Comparison of ENCODE assay signal across 18 cellular contexts in the genomic region with DNA sequence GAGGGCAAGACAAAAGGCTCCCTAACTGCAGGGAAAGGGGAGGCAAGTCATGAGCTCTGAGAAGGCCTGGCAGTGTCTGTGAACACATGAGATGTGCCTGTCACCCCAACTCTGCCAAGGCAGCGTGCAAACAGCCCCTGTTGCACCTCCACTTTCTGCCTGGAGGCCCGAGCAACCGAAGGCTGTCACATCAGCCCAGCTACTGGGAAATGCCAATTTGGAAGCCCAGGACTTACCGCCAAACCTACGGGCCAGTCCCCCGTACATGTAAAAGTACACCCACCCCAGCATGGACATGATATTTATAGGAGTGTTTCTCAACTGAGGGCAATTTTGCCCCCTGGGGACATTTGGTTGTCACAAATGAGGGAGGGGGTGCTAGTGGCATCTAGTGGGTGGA. TPM values are rescaled to one million over a fixed set of nuclear protein-coding genes. Genes with fewer than 3 reads are reported as not detected.
DNase-seq lines count a peak whose midpoint lies in the region; ATAC-seq and TF ChIP-seq lines count a peak whose summit lies in the region.
"Had no signal": no experiment of that assay in that cellular context is flagged by ENCODE, and none has a peak within 500 bp of the region (broad histone marks: within the 10 kb centered on the region; RNA-seq: fewer than 3 reads in every experiment).

No MANE protein-coding gene starts in this region.

- POLR2A ChIA-PET in activated CD4-positive, alpha-beta T cell treated with anti-CD3 and anti-CD28 coated beads for 36 hours (lab: Charles Lee) = no interaction called here
- POLR2A ChIA-PET in PC-3 (lab: Charles Lee; ENCODE audit: unreplicated experiment) = no interaction called here

- peak overlapping the region; percentile 76 for H3K27ac Mint-ChIP-seq in activated CD4-positive, alpha-beta T cell treated with anti-CD3 and anti-CD28 coated beads for 36 hours
- H3K27ac Mint-ChIP-seq: activated B cell treated with CpG ODN at 0.5 μM for 24 hours, neural progenitor cell, progenitor cell of endocrine pancreas had no signal

- peak overlapping the region; percentile 58 for H2AFZ ChIP-seq in GM23248
- H2AFZ ChIP-seq in PC-3 (ENCODE audit: low read length) = peak overlapping the region; percentile 70
- H2AFZ ChIP-seq in hepatocyte = peak overlapping the region; percentile 6
- H2AFZ ChIP-seq: neural progenitor cell had no signal

- H3K4me3 ChIP-seq in GM23248 = no peak overlapping the region
- H3K4me3 ChIP-seq in PC-3 (ENCODE audit: low read length) = no peak overlapping the region
- H3K4me3 ChIP-seq in hepatocyte = no peak overlapping the region
- no peak overlapping the region for H3K4me3 ChIP-seq in tibial nerve
- H3K4me3 ChIP-seq in HAP-1 = no peak overlapping the region
- H3K4me3 ChIP-seq: adrenal gland, colonic mucosa, lung, MG63, neural progenitor cell had no signal

- 100% methylated on average over 6 of the region's 6 CpGs for WGBS in GM23248 (ENCODE audit: low coverage in 1 of 2, low lambda C conversion rate in 2 of 2, missing lambda C conversion rate in 2 of 2), 2 experiments
- 99% methylated on average over 6 of the region's 6 CpGs for WGBS in hepatocyte (ENCODE audit: low lambda C conversion rate, missing lambda C conversion rate)
- WGBS in tibial nerve, 2 donors = 98 to 99% methylated on average over 6 of the region's 6 CpGs

- H4K20me1 ChIP-seq in GM23248 (ENCODE audit: insufficient read depth) (no peaks in the 10 kb centered on the region), PC-3 (ENCODE audit: low read length) (no peaks in the 10 kb centered on the region), hepatocyte (ENCODE audit: insufficient read depth, poor library complexity, severe bottlenecking) (no peaks in the 10 kb centered on the region)

- H3K4me1 ChIP-seq in GM23248 (ENCODE audit: insufficient read depth) (peaks cover 6% of the 10 kb centered on the region), PC-3 (ENCODE audit: insufficient read depth, low read length) (peaks cover 18% of the 10 kb centered on the region), hepatocyte (ENCODE audit: insufficient read depth) (no peaks in the 10 kb centered on the region), tibial nerve (peaks cover 0 to 7% (median 0%) of the 10 kb centered on the region in 4 donors), HAP-1 (peaks cover 16% of the 10 kb centered on the region)
- H3K4me1 ChIP-seq: Caco-2, colonic mucosa had no signal

- ATAC-seq in activated CD4-positive, alpha-beta T cell treated with anti-CD3 and anti-CD28 coated beads for 36 hours = no peak
- no peak for ATAC-seq in PC-3
- ATAC-seq in GM21619 (IDR thresholded peaks at IDR 0.05; ENCODE audit: unreplicated experiment) = no peak

- H3K27me3 Mint-ChIP-seq in activated CD4-positive, alpha-beta T cell treated with anti-CD3 and anti-CD28 coated beads for 36 hours = peaks cover 4% of the 10 kb centered on the region

- H3K27me3 ChIP-seq in GM23248 (replicated peaks; ENCODE audit: insufficient read depth) (no peaks in the 10 kb centered on the region), PC-3 (ENCODE audit: low read length) (no peaks in the 10 kb centered on the region), hepatocyte (no peaks in the 10 kb centered on the region), tibial nerve (no peaks in the 10 kb centered on the region), HAP-1 (ENCODE audit: low read depth) (no peaks in the 10 kb centered on the region)
- H3K27me3 ChIP-seq: adrenal gland, colonic mucosa, MG63, neural progenitor cell had no signal

- BruUV-seq in PC-3 (replicated peaks; lab: Mats Ljungman, UMichigan) = no TSS peak

- H3K9ac ChIP-seq in GM23248 (no peak overlapping the region), PC-3 (ENCODE audit: low read length) (no peak overlapping the region)
- H3K9ac ChIP-seq: neural progenitor cell had no signal

- no peaks in the 10 kb centered on the region for H3K36me3 Mint-ChIP-seq in activated CD4-positive, alpha-beta T cell treated with anti-CD3 and anti-CD28 coated beads for 36 hours (ENCODE audit: low read depth)
- H3K36me3 Mint-ChIP-seq: neural progenitor cell had no signal

- no peaks in the 10 kb centered on the region for H3K36me3 ChIP-seq in GM23248 (ENCODE audit: low read depth)
- no peaks in the 10 kb centered on the region for H3K36me3 ChIP-seq in PC-3 (ENCODE audit: low read depth, low read length)
- H3K36me3 ChIP-seq in hepatocyte (replicated peaks; ENCODE audit: insufficient read depth, low read depth) = no peaks in the 10 kb centered on the region
- no peaks in the 10 kb centered on the region for H3K36me3 ChIP-seq in tibial nerve
- H3K36me3 ChIP-seq in HAP-1 (replicated peaks) = no peaks in the 10 kb centered on the region
- H3K36me3 ChIP-seq: adrenal gland, colonic mucosa, MG63, neural progenitor cell had no signal

- no peak overlapping the region for H3K4me3 Mint-ChIP-seq in activated CD4-positive, alpha-beta T cell treated with anti-CD3 and anti-CD28 coated beads for 36 hours
- H3K4me3 Mint-ChIP-seq: activated B cell treated with CpG ODN at 0.5 μM for 24 hours, neural progenitor cell had no signal

- no peak for DNase-seq in activated CD4-positive, alpha-beta T cell treated with anti-CD3 and anti-CD28 coated beads for 36 hours
- DNase-seq in activated CD4-positive, alpha-beta T cell treated with anti-CD3 and anti-CD28 coated beads, Interleukin-2, amount 50 U/mL, for 4 hours = no peak
- DNase-seq in GM23248 = no peak
- no peak for DNase-seq in PC-3
- no peak for DNase-seq in hepatocyte (ENCODE audit: low spot score)
- DNase-seq in tibial nerve (ENCODE audit: low spot score in 2 of 2) = no peak
- DNase-seq in HAP-1 (ENCODE audit: low spot score in 2 of 2) = no peak
- DNase-seq: T1000 had no signal

- H3K27ac ChIP-seq in GM23248 = no peak overlapping the region
- no peak overlapping the region for H3K27ac ChIP-seq in PC-3 (ENCODE audit: low read length)
- no peak overlapping the region for H3K27ac ChIP-seq in hepatocyte
- no peak overlapping the region for H3K27ac ChIP-seq in tibial nerve
- H3K27ac ChIP-seq: adrenal gland, colonic mucosa, HL-60, neural progenitor cell had no signal

- intact Hi-C loops in activated CD4-positive, alpha-beta T cell treated with anti-CD3 and anti-CD28 coated beads for 36 hours (cut with DNase I, micrococcal nuclease) = loop anchor here in 1 of 2 experiments (5.0 kb wide), 1 partner anchor 1104 kb away; no protein-coding TSS in a partner anchor
- intact Hi-C loops in PC-3 (cut with micrococcal nuclease) = loop anchor here (2.0 kb wide), 1 partner anchor 224 kb away; no protein-coding TSS in a partner anchor

- TF ChIP-seq EP300 in tibial nerve (IDR thresholded peaks at IDR 0.05) = no peak

- TF ChIP-seq POLR2A in tibial nerve (IDR thresholded peaks at IDR 0.05) = no peak

- H3K4me1 Mint-ChIP-seq in activated CD4-positive, alpha-beta T cell treated with anti-CD3 and anti-CD28 coated beads for 36 hours = peaks cover 11% of the 10 kb centered on the region

- CTCF ChIA-PET in activated CD4-positive, alpha-beta T cell treated with anti-CD3 and anti-CD28 coated beads for 36 hours (lab: Charles Lee) = interaction anchor here (0.5 to 2.6 kb wide), 10 partner anchors 9 to 295 kb away, joined by 3 to 13 read pairs (median 3); no protein-coding TSS in a partner anchor
- CTCF ChIA-PET in PC-3 (lab: Charles Lee) = interaction anchor here (0.7 kb wide), 1 partner anchor 28 kb away, joined by 6 read pairs; no protein-coding TSS in a partner anchor

- in situ Hi-C loops in GM23248 (cut with MboI) = no loop called here
- in situ Hi-C loops in HAP-1 (cut with MboI; ENCODE audit: low sequenced_read_pairs) = no loop called here

- TF ChIP-seq CTCF in PC-3 (conservative IDR thresholded peaks at IDR 0.05; ENCODE audit: low read depth, low read length) = no peak
- no peak for TF ChIP-seq CTCF in hepatocyte (IDR thresholded peaks at IDR 0.05; ENCODE audit: poor library complexity)
- no peak for TF ChIP-seq CTCF in tibial nerve (IDR thresholded peaks at IDR 0.05)

- H3F3A ChIP-seq in GM23248 (ENCODE audit: insufficient read depth) = peaks cover 4% of the 10 kb centered on the region; the same call in 1 of the 2 replicates
- H3F3A ChIP-seq in PC-3 (ENCODE audit: low read length, unreplicated experiment) = no peaks in the 10 kb centered on the region

- no peaks in the 10 kb centered on the region for H3K9me3 ChIP-seq in GM23248 (ENCODE audit: low read depth)
- no peaks in the 10 kb centered on the region for H3K9me3 ChIP-seq in PC-3 (ENCODE audit: low read length)
- H3K9me3 ChIP-seq in hepatocyte (ENCODE audit: low read depth) = no peaks in the 10 kb centered on the region
- no peaks in the 10 kb centered on the region for H3K9me3 ChIP-seq in tibial nerve
- H3K9me3 ChIP-seq in HAP-1 = no peaks in the 10 kb centered on the region
- H3K9me3 ChIP-seq: adrenal gland, Caco-2, colonic mucosa, MG63 had no signal

- H3K79me2 ChIP-seq in GM23248 (ENCODE audit: insufficient read depth) = no peaks in the 10 kb centered on the region
- H3K79me2 ChIP-seq in PC-3 (ENCODE audit: low read length) = no peaks in the 10 kb centered on the region
- no peaks in the 10 kb centered on the region for H3K79me2 ChIP-seq in hepatocyte

- no peaks in the 10 kb centered on the region for H3K9me2 ChIP-seq in GM23248 (ENCODE audit: insufficient read depth)
- H3K9me2 ChIP-seq in PC-3 (replicated peaks; ENCODE audit: low read length) = no peaks in the 10 kb centered on the region
- H3K9me2 ChIP-seq in hepatocyte (replicated peaks; ENCODE audit: insufficient read depth) = no peaks in the 10 kb centered on the region

- no peak overlapping the region for H3K4me2 ChIP-seq in GM23248 (ENCODE audit: unreplicated experiment)
- H3K4me2 ChIP-seq in PC-3 (ENCODE audit: low read length) = no peak overlapping the region
- no peak overlapping the region for H3K4me2 ChIP-seq in hepatocyte
- H3K4me2 ChIP-seq: neural progenitor cell had no signal

- no peaks in the 10 kb centered on the region for H3K9me3 Mint-ChIP-seq in activated CD4-positive, alpha-beta T cell treated with anti-CD3 and anti-CD28 coated beads for 36 hours (ENCODE audit: low read depth)
- H3K9me3 Mint-ChIP-seq: neural progenitor cell had no signal

RNA-seq across cellular contexts. Expression of gene RPP40, which starts 27.3 kb away (rescaled TPM):
- 10 to 100 TPM in 1 of 2 experiments, 1 to 10 TPM in 1; 7.7 to 11.2 TPM for total RNA-seq in activated CD4-positive, alpha-beta T cell treated with anti-CD3 and anti-CD28 coated beads for 36 hours
- 16.2 and 29.3 TPM in 2 replicates for total RNA-seq in GM23248 (2014; rRNA removed; shearing (Covaris generic))
- polyA plus RNA-seq in GM23248 (2016; fragmentation: Nextera tagmentation; extraction: Ambion mirVana) (21.9 and 29.0 TPM in 2 replicates), hepatocyte (7.1 and 17.7 TPM in 2 replicates)
- total RNA-seq in PC-3 (2014; rRNA removed) (29.3 and 37.9 TPM in 2 replicates), hepatocyte (6.3 and 24.8 TPM in 2 replicates), tibial nerve (10 to 100 TPM in 2 of 4 donors, 1 to 10 TPM in 2; 6.3 to 16.7 (median 9.6) TPM)

RNA-seq across cellular contexts. Expression of gene PPP1R3G, which starts 54.0 kb away (rescaled TPM):
- under 1 TPM; 0.09 to 0.11 TPM for total RNA-seq in activated CD4-positive, alpha-beta T cell treated with anti-CD3 and anti-CD28 coated beads for 36 hours
- total RNA-seq in GM23248 (2014; rRNA removed; shearing (Covaris generic)) = 1.5 and 2.6 TPM in 2 replicates
- polyA plus RNA-seq in GM23248 (2016; fragmentation: Nextera tagmentation; extraction: Ambion mirVana) = 0.84 and 0.85 TPM in 2 replicates
- 2.8 and 3.2 TPM in 2 replicates for total RNA-seq in PC-3 (2014; rRNA removed)
- total RNA-seq in hepatocyte = 0.47 and 0.48 TPM in 2 replicates
- polyA plus RNA-seq in hepatocyte = 0.18 and 0.82 TPM in 2 replicates
- total RNA-seq in tibial nerve = 1 to 10 TPM; 1.3 to 5.1 (median 2.1) TPM

Comparison
In these comparisons a context has a peak if more than half of its experiments do, and no peak if none do; other contexts are left out.
1. H2AFZ ChIP-seq: peak in every context shown above with its lines; median percentile 70 in PC-3; 58 in GM23248; 6 in hepatocyte.